ENCODE assay signal across 1 cellular context in the genomic region with DNA sequence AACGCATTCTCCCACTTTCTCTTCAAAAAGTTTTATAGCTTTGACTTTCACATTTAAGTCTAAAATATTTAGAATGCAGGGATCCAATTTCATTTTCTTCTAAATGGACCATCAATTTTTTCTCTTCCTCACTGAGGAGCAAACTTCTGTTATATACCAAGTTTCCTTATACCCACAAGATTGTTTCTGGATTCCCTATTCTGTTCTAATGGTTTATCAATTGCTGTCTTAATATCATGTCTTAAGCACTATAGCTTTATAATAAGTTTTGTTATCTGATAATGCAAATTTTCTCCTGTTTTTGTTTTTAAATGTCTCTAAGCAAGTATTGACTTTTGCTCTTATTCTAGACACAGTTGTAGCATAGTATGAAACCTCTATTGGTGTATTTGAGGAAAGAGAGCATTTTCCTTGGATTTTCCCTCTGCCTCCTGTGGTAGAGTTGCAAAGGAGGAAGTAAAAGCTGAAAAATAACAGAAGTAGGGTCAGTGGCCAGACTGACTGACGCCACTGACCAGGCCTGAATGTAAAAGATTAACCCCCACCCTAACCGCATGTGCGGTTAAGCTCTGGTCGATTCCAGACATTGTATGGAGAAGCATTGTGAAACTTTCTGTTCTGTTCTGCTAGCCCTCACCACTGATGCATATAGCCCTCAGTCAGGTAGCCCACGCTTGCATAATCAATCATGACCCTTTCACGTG.
TF ChIP-seq lines count a peak whose summit lies in the region.

No MANE protein-coding gene starts in this region.

TF ChIP-seq in K562, 482 proteins besides CTCF, POLR2A, EP300 and RAD21 (continued from another document and continues in another):
- TF ChIP-seq, protein P1, sequence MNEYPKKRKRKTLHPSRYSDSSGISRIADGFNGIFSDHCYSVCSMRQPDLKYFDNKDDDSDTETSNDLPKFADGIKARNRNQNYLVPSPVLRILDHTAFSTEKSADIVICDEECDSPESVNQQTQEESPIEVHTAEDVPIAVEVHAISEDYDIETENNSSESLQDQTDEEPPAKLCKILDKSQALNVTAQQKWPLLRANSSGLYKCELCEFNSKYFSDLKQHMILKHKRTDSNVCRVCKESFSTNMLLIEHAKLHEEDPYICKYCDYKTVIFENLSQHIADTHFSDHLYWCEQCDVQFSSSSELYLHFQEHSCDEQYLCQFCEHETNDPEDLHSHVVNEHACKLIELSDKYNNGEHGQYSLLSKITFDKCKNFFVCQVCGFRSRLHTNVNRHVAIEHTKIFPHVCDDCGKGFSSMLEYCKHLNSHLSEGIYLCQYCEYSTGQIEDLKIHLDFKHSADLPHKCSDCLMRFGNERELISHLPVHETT (CRISPR knock-in tag; conservative IDR thresholded peaks at IDR 0.05 in 1 of 2, IDR thresholded peaks at IDR 0.05 in 1 of 2), result no peak; a peak in 1 of 4 replicates
- TF ChIP-seq NCOR1 (IDR thresholded peaks at IDR 0.05), result peak; percentile 88
- TF ChIP-seq, protein P2, sequence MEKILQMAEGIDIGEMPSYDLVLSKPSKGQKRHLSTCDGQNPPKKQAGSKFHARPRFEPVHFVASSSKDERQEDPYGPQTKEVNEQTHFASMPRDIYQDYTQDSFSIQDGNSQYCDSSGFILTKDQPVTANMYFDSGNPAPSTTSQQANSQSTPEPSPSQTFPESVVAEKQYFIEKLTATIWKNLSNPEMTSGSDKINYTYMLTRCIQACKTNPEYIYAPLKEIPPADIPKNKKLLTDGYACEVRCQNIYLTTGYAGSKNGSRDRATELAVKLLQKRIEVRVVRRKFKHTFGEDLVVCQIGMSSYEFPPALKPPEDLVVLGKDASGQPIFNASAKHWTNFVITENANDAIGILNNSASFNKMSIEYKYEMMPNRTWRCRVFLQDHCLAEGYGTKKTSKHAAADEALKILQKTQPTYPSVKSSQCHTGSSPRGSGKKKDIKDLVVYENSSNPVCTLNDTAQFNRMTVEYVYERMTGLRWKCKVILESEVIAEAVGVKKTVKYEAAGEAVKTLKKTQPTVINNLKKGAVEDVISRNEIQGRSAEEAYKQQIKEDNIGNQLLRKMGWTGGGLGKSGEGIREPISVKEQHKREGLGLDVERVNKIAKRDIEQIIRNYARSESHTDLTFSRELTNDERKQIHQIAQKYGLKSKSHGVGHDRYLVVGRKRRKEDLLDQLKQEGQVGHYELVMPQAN (IDR thresholded peaks at IDR 0.05; ENCODE audit: borderline replicate concordance), result no peak
- TF ChIP-seq ZNF165 (CRISPR knock-in tag; IDR thresholded peaks at IDR 0.05; ENCODE audit: borderline replicate concordance), result no peak
- TF ChIP-seq SRF (CRISPR knock-in tag; IDR thresholded peaks at IDR 0.05), result peak in 1 of 2 experiments; percentile 55; a peak in 1 of 4 replicates
- no peak for TF ChIP-seq FOXP1 (CRISPR knock-in tag; IDR thresholded peaks at IDR 0.05)
- TF ChIP-seq FOXK1 (CRISPR knock-in tag; IDR thresholded peaks at IDR 0.05; ENCODE audit: borderline replicate concordance), result no peak
- no peak for TF ChIP-seq ZNF445 (CRISPR knock-in tag; IDR thresholded peaks at IDR 0.05; ENCODE audit: low read depth)
- TF ChIP-seq, protein P3, sequence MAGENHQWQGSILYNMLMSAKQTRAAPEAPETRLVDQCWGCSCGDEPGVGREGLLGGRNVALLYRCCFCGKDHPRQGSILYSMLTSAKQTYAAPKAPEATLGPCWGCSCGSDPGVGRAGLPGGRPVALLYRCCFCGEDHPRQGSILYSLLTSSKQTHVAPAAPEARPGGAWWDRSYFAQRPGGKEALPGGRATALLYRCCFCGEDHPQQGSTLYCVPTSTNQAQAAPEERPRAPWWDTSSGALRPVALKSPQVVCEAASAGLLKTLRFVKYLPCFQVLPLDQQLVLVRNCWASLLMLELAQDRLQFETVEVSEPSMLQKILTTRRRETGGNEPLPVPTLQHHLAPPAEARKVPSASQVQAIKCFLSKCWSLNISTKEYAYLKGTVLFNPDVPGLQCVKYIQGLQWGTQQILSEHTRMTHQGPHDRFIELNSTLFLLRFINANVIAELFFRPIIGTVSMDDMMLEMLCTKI (IDR thresholded peaks at IDR 0.05; ENCODE audit: partially characterized antibody), result no peak
- TF ChIP-seq, protein P4, sequence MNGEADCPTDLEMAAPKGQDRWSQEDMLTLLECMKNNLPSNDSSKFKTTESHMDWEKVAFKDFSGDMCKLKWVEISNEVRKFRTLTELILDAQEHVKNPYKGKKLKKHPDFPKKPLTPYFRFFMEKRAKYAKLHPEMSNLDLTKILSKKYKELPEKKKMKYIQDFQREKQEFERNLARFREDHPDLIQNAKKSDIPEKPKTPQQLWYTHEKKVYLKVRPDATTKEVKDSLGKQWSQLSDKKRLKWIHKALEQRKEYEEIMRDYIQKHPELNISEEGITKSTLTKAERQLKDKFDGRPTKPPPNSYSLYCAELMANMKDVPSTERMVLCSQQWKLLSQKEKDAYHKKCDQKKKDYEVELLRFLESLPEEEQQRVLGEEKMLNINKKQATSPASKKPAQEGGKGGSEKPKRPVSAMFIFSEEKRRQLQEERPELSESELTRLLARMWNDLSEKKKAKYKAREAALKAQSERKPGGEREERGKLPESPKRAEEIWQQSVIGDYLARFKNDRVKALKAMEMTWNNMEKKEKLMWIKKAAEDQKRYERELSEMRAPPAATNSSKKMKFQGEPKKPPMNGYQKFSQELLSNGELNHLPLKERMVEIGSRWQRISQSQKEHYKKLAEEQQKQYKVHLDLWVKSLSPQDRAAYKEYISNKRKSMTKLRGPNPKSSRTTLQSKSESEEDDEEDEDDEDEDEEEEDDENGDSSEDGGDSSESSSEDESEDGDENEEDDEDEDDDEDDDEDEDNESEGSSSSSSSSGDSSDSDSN (IDR thresholded peaks at IDR 0.05; ENCODE audit: borderline replicate concordance in 1 of 2, low read depth in 2 of 2, low read length in 2 of 2), result no peak
- no peak for TF ChIP-seq KLF1 (tag; IDR thresholded peaks at IDR 0.05)
- TF ChIP-seq HDAC3 (IDR thresholded peaks at IDR 0.05; ENCODE audit: borderline replicate concordance, partially characterized antibody), result peak; percentile 71
- TF ChIP-seq SMARCC2 (IDR thresholded peaks at IDR 0.05; ENCODE audit: low read depth), result peak; percentile 91
- no peak for TF ChIP-seq ZNF217 (CRISPR knock-in tag; IDR thresholded peaks at IDR 0.05)
- TF ChIP-seq POLR2H (tag; IDR thresholded peaks at IDR 0.05; ENCODE audit: low read depth), result peak; percentile 65; the same call in 1 of the 2 replicates
- peak; percentile 73; the same call in 1 of the 2 replicates for TF ChIP-seq KAT7 (CRISPR knock-in tag; IDR thresholded peaks at IDR 0.05; ENCODE audit: borderline replicate concordance)
- TF ChIP-seq ELF1 (tag; IDR thresholded peaks at IDR 0.05), result peak; percentile 34; the same call in 1 of the 2 replicates
- TF ChIP-seq RBM15 (IDR thresholded peaks at IDR 0.05; ENCODE audit: insufficient read depth, low read length), result no peak
- no peak for TF ChIP-seq ZNF316 (IDR thresholded peaks at IDR 0.05)
- TF ChIP-seq HNRNPH1 (optimal IDR thresholded peaks at IDR 0.05; ENCODE audit: low read depth, low read length), result no peak
- TF ChIP-seq MYC (IDR thresholded peaks at IDR 0.05; ENCODE audit: low read depth, low read length), result peak; percentile 84
- TF ChIP-seq MYC (CRISPR knock-in tag; IDR thresholded peaks at IDR 0.05; ENCODE audit: borderline replicate concordance, low read depth), result no peak
- TF ChIP-seq, protein P5, sequence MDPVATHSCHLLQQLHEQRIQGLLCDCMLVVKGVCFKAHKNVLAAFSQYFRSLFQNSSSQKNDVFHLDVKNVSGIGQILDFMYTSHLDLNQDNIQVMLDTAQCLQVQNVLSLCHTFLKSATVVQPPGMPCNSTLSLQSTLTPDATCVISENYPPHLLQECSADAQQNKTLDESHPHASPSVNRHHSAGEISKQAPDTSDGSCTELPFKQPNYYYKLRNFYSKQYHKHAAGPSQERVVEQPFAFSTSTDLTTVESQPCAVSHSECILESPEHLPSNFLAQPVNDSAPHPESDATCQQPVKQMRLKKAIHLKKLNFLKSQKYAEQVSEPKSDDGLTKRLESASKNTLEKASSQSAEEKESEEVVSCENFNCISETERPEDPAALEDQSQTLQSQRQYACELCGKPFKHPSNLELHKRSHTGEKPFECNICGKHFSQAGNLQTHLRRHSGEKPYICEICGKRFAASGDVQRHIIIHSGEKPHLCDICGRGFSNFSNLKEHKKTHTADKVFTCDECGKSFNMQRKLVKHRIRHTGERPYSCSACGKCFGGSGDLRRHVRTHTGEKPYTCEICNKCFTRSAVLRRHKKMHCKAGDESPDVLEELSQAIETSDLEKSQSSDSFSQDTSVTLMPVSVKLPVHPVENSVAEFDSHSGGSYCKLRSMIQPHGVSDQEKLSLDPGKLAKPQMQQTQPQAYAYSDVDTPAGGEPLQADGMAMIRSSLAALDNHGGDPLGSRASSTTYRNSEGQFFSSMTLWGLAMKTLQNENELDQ (CRISPR knock-in tag; IDR thresholded peaks at IDR 0.05; ENCODE audit: borderline replicate concordance), result no peak
- TF ChIP-seq SETDB1 (IDR thresholded peaks at IDR 0.05; ENCODE audit: low read length), result no peak
- no peak for TF ChIP-seq TBP (optimal IDR thresholded peaks at IDR 0.05; ENCODE audit: low read depth, low read length)
- no peak for TF ChIP-seq ZNF133 (CRISPR knock-in tag; IDR thresholded peaks at IDR 0.05)
- no peak for TF ChIP-seq RBM39 (optimal IDR thresholded peaks at IDR 0.05; ENCODE audit: low read depth, low read length)
- TF ChIP-seq E2F3 (CRISPR knock-in tag; IDR thresholded peaks at IDR 0.05), result no peak
- TF ChIP-seq, protein P6, sequence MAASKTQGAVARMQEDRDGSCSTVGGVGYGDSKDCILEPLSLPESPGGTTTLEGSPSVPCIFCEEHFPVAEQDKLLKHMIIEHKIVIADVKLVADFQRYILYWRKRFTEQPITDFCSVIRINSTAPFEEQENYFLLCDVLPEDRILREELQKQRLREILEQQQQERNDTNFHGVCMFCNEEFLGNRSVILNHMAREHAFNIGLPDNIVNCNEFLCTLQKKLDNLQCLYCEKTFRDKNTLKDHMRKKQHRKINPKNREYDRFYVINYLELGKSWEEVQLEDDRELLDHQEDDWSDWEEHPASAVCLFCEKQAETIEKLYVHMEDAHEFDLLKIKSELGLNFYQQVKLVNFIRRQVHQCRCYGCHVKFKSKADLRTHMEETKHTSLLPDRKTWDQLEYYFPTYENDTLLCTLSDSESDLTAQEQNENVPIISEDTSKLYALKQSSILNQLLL (CRISPR knock-in tag; IDR thresholded peaks at IDR 0.05; ENCODE audit: borderline replicate concordance), result no peak
- no peak for TF ChIP-seq CHD2 (IDR thresholded peaks at IDR 0.05; ENCODE audit: low read depth, low read length)
- TF ChIP-seq CBX3 (IDR thresholded peaks at IDR 0.05; ENCODE audit: borderline replicate concordance in 1 of 2, low read length in 2 of 2), result peak in 1 of 2 experiments; percentile 62; a peak in 1 of 3 replicates
- TF ChIP-seq ZBED1 (IDR thresholded peaks at IDR 0.05), result no peak
- peak; percentile 100 for TF ChIP-seq ZBTB1 (CRISPR knock-in tag; IDR thresholded peaks at IDR 0.05; ENCODE audit: borderline replicate concordance, low read depth)
- no peak for TF ChIP-seq NFATC3 (IDR thresholded peaks at IDR 0.05)
- TF ChIP-seq PPARD (CRISPR knock-in tag; IDR thresholded peaks at IDR 0.05), result no peak
- TF ChIP-seq RBFOX2 (IDR thresholded peaks at IDR 0.05; ENCODE audit: low read depth, low read length), result no peak
- TF ChIP-seq RHOXF2B (CRISPR knock-in tag; conservative IDR thresholded peaks at IDR 0.05), result no peak
- TF ChIP-seq, protein P7, sequence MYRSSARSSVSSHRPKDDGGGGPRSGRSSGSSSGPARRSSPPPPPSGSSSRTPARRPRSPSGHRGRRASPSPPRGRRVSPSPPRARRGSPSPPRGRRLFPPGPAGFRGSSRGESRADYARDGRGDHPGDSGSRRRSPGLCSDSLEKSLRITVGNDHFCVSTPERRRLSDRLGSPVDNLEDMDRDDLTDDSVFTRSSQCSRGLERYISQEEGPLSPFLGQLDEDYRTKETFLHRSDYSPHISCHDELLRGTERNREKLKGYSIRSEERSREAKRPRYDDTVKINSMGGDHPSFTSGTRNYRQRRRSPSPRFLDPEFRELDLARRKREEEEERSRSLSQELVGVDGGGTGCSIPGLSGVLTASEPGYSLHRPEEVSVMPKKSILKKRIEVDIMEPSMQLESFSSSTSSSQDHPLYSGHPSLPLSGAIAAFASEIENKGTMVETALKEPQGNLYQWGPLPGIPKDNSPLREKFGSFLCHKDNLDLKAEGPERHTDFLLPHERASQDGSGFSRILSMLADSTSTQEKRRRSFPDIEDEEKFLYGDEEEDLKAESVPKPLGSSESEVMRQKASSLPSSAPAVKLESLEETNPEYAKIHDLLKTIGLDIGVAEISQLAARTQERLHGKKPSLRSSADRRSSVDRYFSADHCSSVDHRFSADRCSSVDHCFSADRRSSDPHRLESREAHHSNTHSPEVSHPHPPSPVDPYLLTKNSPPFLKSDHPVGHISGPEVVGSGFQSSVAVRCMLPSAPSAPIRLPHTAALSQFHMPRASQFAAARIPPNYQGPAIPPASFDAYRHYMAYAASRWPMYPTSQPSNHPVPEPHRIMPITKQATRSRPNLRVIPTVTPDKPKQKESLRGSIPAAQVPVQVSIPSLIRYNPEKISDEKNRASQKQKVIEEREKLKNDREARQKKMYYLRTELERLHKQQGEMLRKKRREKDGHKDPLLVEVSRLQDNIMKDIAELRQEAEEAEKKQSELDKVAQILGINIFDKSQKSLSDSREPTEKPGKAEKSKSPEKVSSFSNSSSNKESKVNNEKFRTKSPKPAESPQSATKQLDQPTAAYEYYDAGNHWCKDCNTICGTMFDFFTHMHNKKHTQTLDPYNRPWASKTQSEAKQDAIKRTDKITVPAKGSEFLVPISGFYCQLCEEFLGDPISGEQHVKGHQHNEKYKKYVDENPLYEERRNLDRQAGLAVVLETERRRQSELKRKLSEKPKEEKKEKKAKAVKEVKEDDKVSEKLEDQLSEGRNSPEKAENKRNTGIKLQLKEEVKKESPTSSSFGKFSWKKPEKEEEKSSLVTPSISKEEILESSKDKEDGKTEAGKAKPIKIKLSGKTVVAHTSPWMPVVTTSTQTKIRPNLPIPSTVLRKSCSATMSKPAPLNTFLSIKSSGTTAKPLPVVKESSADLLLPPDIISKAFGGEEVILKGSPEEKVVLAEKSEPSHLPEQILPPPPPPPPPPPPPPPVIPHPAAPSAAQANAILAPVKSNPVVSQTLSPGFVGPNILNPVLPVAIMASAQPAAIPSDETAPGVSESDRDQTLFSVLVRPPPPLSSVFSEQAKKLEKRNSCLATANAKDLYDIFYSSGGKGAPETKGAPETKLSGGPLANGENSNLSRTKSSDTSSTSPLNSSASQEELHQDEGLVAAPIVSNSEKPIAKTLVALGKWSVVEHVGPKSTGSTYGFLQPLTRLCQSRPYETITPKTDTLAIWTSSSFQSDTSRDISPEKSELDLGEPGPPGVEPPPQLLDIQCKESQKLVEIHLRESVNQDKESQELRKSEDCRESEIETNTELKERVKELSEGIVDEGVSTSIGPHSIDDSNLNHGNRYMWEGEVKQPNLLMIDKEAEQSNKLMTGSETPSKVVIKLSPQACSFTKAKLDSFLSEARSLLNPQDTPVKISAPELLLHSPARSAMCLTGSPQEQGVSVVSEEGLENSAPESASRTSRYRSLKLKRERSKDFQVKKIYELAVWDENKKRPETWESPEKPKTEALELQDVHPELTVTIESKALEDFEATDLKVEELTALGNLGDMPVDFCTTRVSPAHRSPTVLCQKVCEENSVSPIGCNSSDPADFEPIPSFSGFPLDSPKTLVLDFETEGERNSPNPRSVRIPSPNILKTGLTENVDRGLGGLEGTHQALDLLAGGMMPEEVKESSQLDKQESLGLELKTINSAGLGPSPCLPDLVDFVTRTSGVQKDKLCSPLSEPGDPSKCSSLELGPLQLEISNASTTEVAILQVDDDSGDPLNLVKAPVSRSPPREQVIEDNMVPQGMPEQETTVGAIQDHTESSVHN (IDR thresholded peaks at IDR 0.05; ENCODE audit: borderline replicate concordance in 1 of 2, low read depth in 1 of 2), result 0 out of 4 replicates have a peak, but pooled peaks have one; percentile 36 to 54
- TF ChIP-seq ZNF274 (IDR thresholded peaks at IDR 0.05; ENCODE audit: borderline replicate concordance, low read depth, low read length), result no peak
- no peak for TF ChIP-seq SAFB2 (IDR thresholded peaks at IDR 0.05; ENCODE audit: borderline replicate concordance, low read depth, low read length, severe bottlenecking)
